In genomic region chr2:233165895-233166661, GRCh38 we compare ENCODE assay signal across 8 cellular contexts.
A peak's percentile ranks its signal among the peaks of the same experiment; 100 is the strongest.
DNase-seq lines count a peak whose midpoint lies in the region; ATAC-seq and TF ChIP-seq lines count a peak whose summit lies in the region.

No MANE protein-coding gene starts in this region.

- DNase-seq in activated naive CD4-positive, alpha-beta T cell treated with Interleukin-2 at 50 U/mL for 16 hours = peak; percentile 37
- DNase-seq in activated naive CD4-positive, alpha-beta T cell (lab: John Stamatoyannopoulos, UW) = no peak
- DNase-seq in activated CD8-positive, alpha-beta T cell treated with anti-CD3 and anti-CD28 coated beads for 36 hours = peak; percentile 51
- DNase-seq in hepatocyte (ENCODE audit: low spot score) (peak; percentile 31), tibial nerve (ENCODE audit: low spot score in 2 of 2) (peak; percentile 38 to 51), DMS114 treated with DMSO at 0.1 percent for 48 hours (lab: John Stamatoyannopoulos, UW; ENCODE audit: unreplicated experiment) (no peak)
- no peak for DNase-seq in effector CD8-positive, alpha-beta T cell (lab: John Stamatoyannopoulos, UW)

- H3K4me3 ChIP-seq in hepatocyte (no peak overlapping the region), tibial nerve (no peak overlapping the region)

- H3K27ac Mint-ChIP-seq in activated CD8-positive, alpha-beta T cell treated with anti-CD3 and anti-CD28 coated beads for 36 hours = peak overlapping the region; percentile 28

- H3K79me2 ChIP-seq in hepatocyte = no peaks in the 10 kb centered on the region

- peak in 1 of 2 donors; percentile 57 for TF ChIP-seq EP300 in tibial nerve (IDR thresholded peaks at IDR 0.05)

- H3K27me3 ChIP-seq in hepatocyte (no peaks in the 10 kb centered on the region), tibial nerve (no peaks in the 10 kb centered on the region)

- no peak overlapping the region for H3K4me3 Mint-ChIP-seq in activated CD8-positive, alpha-beta T cell treated with anti-CD3 and anti-CD28 coated beads for 36 hours

- POLR2A ChIA-PET in activated CD8-positive, alpha-beta T cell treated with anti-CD3 and anti-CD28 coated beads for 36 hours (lab: Charles Lee) = no interaction called here

- intact Hi-C loops in activated CD8-positive, alpha-beta T cell treated with anti-CD3 and anti-CD28 coated beads for 36 hours (cut with micrococcal nuclease) = no loop called here

- ATAC-seq in activated CD8-positive, alpha-beta T cell treated with anti-CD3 and anti-CD28 coated beads for 36 hours = peak; percentile 58
- no peak for ATAC-seq in HG02623 (IDR thresholded peaks at IDR 0.05; ENCODE audit: unreplicated experiment)

- TF ChIP-seq POLR2A in tibial nerve (IDR thresholded peaks at IDR 0.05) = no peak

- 66% methylated on average over 19 of the region's 19 CpGs for WGBS in hepatocyte (ENCODE audit: low lambda C conversion rate, missing lambda C conversion rate)
- WGBS in tibial nerve, 2 donors = 33 to 43% methylated on average over 16 to 19 of the region's 19 CpGs

- H3K36me3 Mint-ChIP-seq in activated CD8-positive, alpha-beta T cell treated with anti-CD3 and anti-CD28 coated beads for 36 hours (ENCODE audit: low read depth) = peaks cover 30% of the 10 kb centered on the region

- no peaks in the 10 kb centered on the region for H3K9me3 Mint-ChIP-seq in activated CD8-positive, alpha-beta T cell treated with anti-CD3 and anti-CD28 coated beads for 36 hours

- H3K4me1 ChIP-seq in hepatocyte (ENCODE audit: insufficient read depth) = no peaks in the 10 kb centered on the region
- H3K4me1 ChIP-seq in tibial nerve = peaks cover 0 to 33% (median 9%) of the 10 kb centered on the region in 4 donors

- H3K36me3 ChIP-seq in hepatocyte (replicated peaks; ENCODE audit: insufficient read depth, low read depth) (no peaks in the 10 kb centered on the region), tibial nerve (peaks cover 0 to 4% (median 0%) of the 10 kb centered on the region in 3 donors)

- no peaks in the 10 kb centered on the region for H3K27me3 Mint-ChIP-seq in activated CD8-positive, alpha-beta T cell treated with anti-CD3 and anti-CD28 coated beads for 36 hours

- H3K9me2 ChIP-seq in hepatocyte (replicated peaks; ENCODE audit: insufficient read depth) = no peaks in the 10 kb centered on the region

- H3K27ac ChIP-seq in hepatocyte (no peak overlapping the region), tibial nerve (peak overlapping the region in 3 of 4 donors; percentile 41 to 74 (median 60))

- H3K4me2 ChIP-seq in hepatocyte = peak overlapping the region; percentile 41

- TF ChIP-seq CTCF in activated CD8-positive, alpha-beta T cell treated with anti-CD3 and anti-CD28 coated beads for 36 hours (IDR thresholded peaks at IDR 0.05) = no peak
- TF ChIP-seq CTCF in hepatocyte (IDR thresholded peaks at IDR 0.05; ENCODE audit: poor library complexity) (no peak), tibial nerve (IDR thresholded peaks at IDR 0.05) (no peak)

- CTCF ChIA-PET in activated CD8-positive, alpha-beta T cell treated with anti-CD3 and anti-CD28 coated beads for 36 hours (lab: Charles Lee) = no interaction called here

- no peaks in the 10 kb centered on the region for H3K9me3 ChIP-seq in hepatocyte (ENCODE audit: low read depth)
- H3K9me3 ChIP-seq in tibial nerve = no peaks in the 10 kb centered on the region

- no peaks in the 10 kb centered on the region for H4K20me1 ChIP-seq in hepatocyte (ENCODE audit: insufficient read depth, poor library complexity, severe bottlenecking)

- H2AFZ ChIP-seq in hepatocyte = no peak overlapping the region

- H3K4me1 Mint-ChIP-seq in activated CD8-positive, alpha-beta T cell treated with anti-CD3 and anti-CD28 coated beads for 36 hours (ENCODE audit: low read depth) = peaks cover 5% of the 10 kb centered on the region

Comparison
In these comparisons a context has a peak if more than half of its experiments do, and no peak if none do; other contexts are left out.
1. DNase-seq: peak in activated naive CD4-positive, alpha-beta T cell treated with Interleukin-2 at 50 U/mL for 16 hours (single experiment), activated CD8-positive, alpha-beta T cell treated with anti-CD3 and anti-CD28 coated beads for 36 hours (single experiment), hepatocyte (single experiment) and tibial nerve (2 of 2); none in activated naive CD4-positive, alpha-beta T cell (0 of 4), effector CD8-positive, alpha-beta T cell (single experiment) and DMS114 treated with DMSO at 0.1 percent for 48 hours (single experiment).